In genomic region chr15:69075467-69075866, GRCh38 we compare ENCODE assay signal across 27 cellular contexts.
DNase-seq lines count a peak whose midpoint lies in the region; ATAC-seq, FAIRE-seq and TF ChIP-seq lines count a peak whose summit lies in the region.
"Had no signal": no experiment of that assay in that cellular context is flagged by ENCODE, and none has a peak within 500 bp of the region (broad histone marks: within the 10 kb centered on the region; RNA-seq: fewer than 3 reads in every experiment).

No MANE protein-coding gene starts in this region.

- no peak overlapping the region for H3K56ac ChIP-seq in H1 (replicated peaks; ENCODE audit: insufficient read length, low read depth, low read length)
- H3K56ac ChIP-seq in H9 (ENCODE audit: insufficient read length, low read depth, low read length): no peak overlapping the region

- H4K8ac ChIP-seq in H1 (ENCODE audit: extremely low read depth, insufficient read depth, low read length): no peak overlapping the region
- no peak overlapping the region for H4K8ac ChIP-seq in H9 (replicated peaks; ENCODE audit: insufficient read length, low read depth, low read length)

- POLR2A ChIA-PET in H1 (lab: Charles Lee; ENCODE audit: partially characterized antibody): interaction anchor here (0.5 to 5.0 kb wide), 7 partner anchors 9 to 377 kb away, joined by 3 to 39 read pairs (median 4); partner anchors contain the start of genes GLCE and RPLP1

- H4K91ac ChIP-seq in H1 (replicated peaks; ENCODE audit: insufficient read length, low read length) (no peak overlapping the region), H9 (ENCODE audit: insufficient read length, low read depth, low read length) (no peak overlapping the region)

- H2BK20ac ChIP-seq in H1 (ENCODE audit: low read length) (no peak overlapping the region), H9 (ENCODE audit: low read depth, low read length, poor library complexity, severe bottlenecking) (no peak overlapping the region)

- no peak overlapping the region for H2BK120ac ChIP-seq in H1 (replicated peaks; ENCODE audit: low read depth, low read length)
- no peak overlapping the region for H2BK120ac ChIP-seq in H9 (ENCODE audit: low read depth, low read length, poor library complexity, severe bottlenecking)

- peaks cover 7 to 10% of the 10 kb centered on the region in 2 experiments for H3K9me3 Mint-ChIP-seq in H9
- H3K9me3 Mint-ChIP-seq: activated naive CD4-positive, alpha-beta T cell treated with anti-CD3 and anti-CD28 coated beads, Interleukin-2, amount 50 U/mL, for 24 hours; activated T-helper 1 cell treated with anti-CD3 and anti-CD28 coated beads, Interleukin-12 subunit alpha, Interleukin-12 subunit beta, Interleukin-2, Interleukin-4 antibody, amounts not matched to agents 30 ng/mL and 10 ng/mL and 1 ng/mL, durations not matched to agents 14 hours and 24 hours and 36 hours; CD8-positive, alpha-beta T cell; immature natural killer cell had no signal

- H3K23ac ChIP-seq in H1 (ENCODE audit: insufficient read length) (no peak overlapping the region), H9 (ENCODE audit: insufficient read length, low read depth, low read length) (no peak overlapping the region)

- H2BK5ac ChIP-seq in H1 (ENCODE audit: low read depth, low read length) (no peak overlapping the region), H9 (ENCODE audit: insufficient read length, low read length) (no peak overlapping the region)

- peak overlapping the region in 1 of 10 donors; percentile 83 for H3K27ac ChIP-seq in heart right ventricle
- no peak overlapping the region for H3K27ac ChIP-seq in H1 (ENCODE audit: low read depth, low read length)
- no peak overlapping the region for H3K27ac ChIP-seq in left lung
- peak overlapping the region; percentile 77 for H3K27ac ChIP-seq in upper lobe of right lung
- no peak overlapping the region for H3K27ac ChIP-seq in H9 (ENCODE audit: insufficient read length, low read depth, low read length)

- H3K4me1 ChIP-seq in heart right ventricle (peaks cover 0 to 32% (median 16%) of the 10 kb centered on the region in 9 donors), H1 (replicated peaks in 1 of 4; ENCODE audit: control insufficient read depth in 3 of 4, insufficient read depth in 4 of 4, low read length in 3 of 4) (peaks cover 13 to 15% (median 13%) of the 10 kb centered on the region in 4 experiments; a peak in 6 of 7 replicates), left lung (peaks cover 11 to 15% of the 10 kb centered on the region in 2 donors), upper lobe of right lung (peaks cover 13% of the 10 kb centered on the region), H9 (ENCODE audit: insufficient read depth, low read length) (peaks cover 9% of the 10 kb centered on the region)

- H3K27me3 Mint-ChIP-seq in H9 (ENCODE audit: low read depth): peaks cover 56% of the 10 kb centered on the region

- TF ChIP-seq EP300 in H1 (IDR thresholded peaks at IDR 0.05; ENCODE audit: borderline replicate concordance in 1 of 2, low read depth in 2 of 2, low read length in 2 of 2): no peak

- TF ChIP-seq POLR2A in H1 (IDR thresholded peaks at IDR 0.05; ENCODE audit: control extremely low read depth in 1 of 2, low read depth in 2 of 2, low read length in 2 of 2): no peak

- H3K27ac Mint-ChIP-seq in H9: no peak overlapping the region
- H3K27ac Mint-ChIP-seq: activated CD8-positive, alpha-beta memory T cell treated with anti-CD3 and anti-CD28 coated beads, Interleukin-2, amount 10 ng/mL, durations not matched to agents 7 days and 5 days; activated T-helper 1 cell treated with anti-CD3 and anti-CD28 coated beads, Interleukin-12 subunit alpha, Interleukin-12 subunit beta, Interleukin-2, Interleukin-4 antibody, amounts not matched to agents 30 ng/mL and 10 ng/mL and 1 ng/mL, durations not matched to agents 14 hours and 24 hours and 36 hours; CD8-positive, alpha-beta T cell; immature natural killer cell had no signal

- H3K18ac ChIP-seq in H1 (ENCODE audit: extremely low read depth, low read length) (no peak overlapping the region), H9 (ENCODE audit: insufficient read length, low read depth, low read length) (no peak overlapping the region)

- CTCF ChIA-PET in H1 (lab: Charles Lee; ENCODE audit: partially characterized antibody): interaction anchor here (1.2 to 3.0 kb wide), 5 partner anchors 8 to 18 kb away, joined by 3 to 9 read pairs (median 4); no protein-coding TSS in a partner anchor

- H3K27me3 ChIP-seq in heart right ventricle: peaks cover 0 to 28% (median 0%) of the 10 kb centered on the region in 7 donors
- no peaks in the 10 kb centered on the region for H3K27me3 ChIP-seq in H1 (replicated peaks in 1 of 4; ENCODE audit: control insufficient read depth in 3 of 4, extremely low read depth in 1 of 4, insufficient read depth in 3 of 4, low read length in 3 of 4)
- H3K27me3 ChIP-seq in left lung: peaks cover 0 to 22% of the 10 kb centered on the region in 2 donors
- no peaks in the 10 kb centered on the region for H3K27me3 ChIP-seq in upper lobe of right lung
- H3K27me3 ChIP-seq in H9 (ENCODE audit: insufficient read depth, low read length): peaks cover 2% of the 10 kb centered on the region; the same call in 1 of the 2 replicates

- H3K4me2 ChIP-seq in H1 (ENCODE audit: insufficient read depth in 1 of 2, low read depth in 2 of 2, low read length in 2 of 2): peak overlapping the region; percentile 79 to 93; a peak in 2 of 4 replicates
- H3K4me2 ChIP-seq in H9 (ENCODE audit: insufficient read depth, insufficient read length, low read length): no peak overlapping the region

- H4K5ac ChIP-seq in H1 (ENCODE audit: insufficient read length, low read depth, low read length) (no peak overlapping the region), H9 (ENCODE audit: insufficient read length, low read depth, low read length) (no peak overlapping the region)

- H3T11ph ChIP-seq in H9 (ENCODE audit: low read length): no peak overlapping the region

- H3K14ac ChIP-seq in H1 (ENCODE audit: insufficient read length) (no peak overlapping the region), H9 (ENCODE audit: insufficient read depth, low read length) (no peak overlapping the region)

- H3K4me3 ChIP-seq in heart right ventricle (no peak overlapping the region), H1 (ENCODE audit: extremely low read depth in 1 of 4, insufficient read depth in 2 of 4, low read depth in 3 of 4, low read length in 4 of 4) (peak overlapping the region in 1 of 4 experiments; percentile 71; a peak in 1 of 8 replicates), left lung (no peak overlapping the region), upper lobe of right lung (no peak overlapping the region)

- no peak overlapping the region for H2BK12ac ChIP-seq in H1 (ENCODE audit: low read depth, low read length)
- H2BK12ac ChIP-seq in H9 (ENCODE audit: insufficient read length, low read depth, low read length): no peak overlapping the region

- H3K9ac ChIP-seq in H1 (replicated peaks in 1 of 4; ENCODE audit: extremely low read depth in 1 of 4, low read depth in 3 of 4, low read length in 3 of 4): no peak overlapping the region
- H3K9ac ChIP-seq in H9 (ENCODE audit: extremely low read depth, insufficient read length, low read length): no peak overlapping the region

- no peak for DNase-seq in left cardiac atrium
- no peak for DNase-seq in heart right ventricle
- no peak for DNase-seq in H1 (ENCODE audit: low read depth in 1 of 2, low spot score in 2 of 2)
- DNase-seq in left lung: no peak
- DNase-seq in upper lobe of right lung: no peak
- DNase-seq in activated gamma-delta T cell (lab: John Stamatoyannopoulos, UW): no peak
- DNase-seq in H9: no peak
- DNase-seq: activated CD4-positive, alpha-beta T cell treated with anti-CD3 and anti-CD28 coated beads, Interleukin-2, amount 50 U/mL, for 1 hour; activated CD8-positive, alpha-beta memory T cell treated with anti-CD3 and anti-CD28 coated beads, Interleukin-2, amount 10 ng/mL, durations not matched to agents 7 days and 5 days; aorta; CD8-positive, alpha-beta T cell; central memory CD4-positive, alpha-beta T cell; DMS153; foreskin fibroblast; immature natural killer cell; IMR-90; NCI-H2029; NCI-H748 treated with DMSO at 0.1 percent for 48 hours; stimulated activated CD4-positive, alpha-beta T cell treated with anti-CD3 and anti-CD28 coated beads, Interleukin-2, amount 100 ng/mL, for 24 hours; SW 1271; T1000 had no signal

- no peak for TF ChIP-seq CTCF in heart right ventricle (IDR thresholded peaks at IDR 0.05)
- no peak for TF ChIP-seq CTCF in H1 (IDR thresholded peaks at IDR 0.05; ENCODE audit: control extremely low read depth in 1 of 3, insufficient read depth in 1 of 3, low read depth in 1 of 3, low read length in 3 of 3)
- TF ChIP-seq CTCF in left lung (IDR thresholded peaks at IDR 0.05): no peak
- TF ChIP-seq CTCF in upper lobe of right lung (IDR thresholded peaks at IDR 0.05): no peak
- no peak for TF ChIP-seq CTCF in H9 (conservative IDR thresholded peaks at IDR 0.05)

- no peak overlapping the region for H3K4ac ChIP-seq in H1 (replicated peaks; ENCODE audit: insufficient read length, low read depth, low read length)
- no peak overlapping the region for H3K4ac ChIP-seq in H9 (ENCODE audit: low read depth, low read length)

- H3K36me3 Mint-ChIP-seq in H9 (ENCODE audit: insufficient read depth in 1 of 3, low read depth in 3 of 3): peaks cover 2 to 5% (median 4%) of the 10 kb centered on the region in 3 experiments; a peak in 4 of 7 replicates
- H3K36me3 Mint-ChIP-seq: activated CD8-positive, alpha-beta memory T cell treated with anti-CD3 and anti-CD28 coated beads, Interleukin-2, amount 10 ng/mL, durations not matched to agents 7 days and 5 days; activated naive CD4-positive, alpha-beta T cell treated with anti-CD3 and anti-CD28 coated beads, Interleukin-2, amount 50 U/mL, for 24 hours; CD8-positive, alpha-beta T cell; immature natural killer cell; type B pancreatic cell had no signal

- no peaks in the 10 kb centered on the region for H3K79me2 ChIP-seq in H1 (ENCODE audit: control insufficient read depth in 1 of 2, insufficient read depth in 2 of 2, low read length in 2 of 2)
- H3K79me2 ChIP-seq in H9 (ENCODE audit: insufficient read depth, low read length): no peaks in the 10 kb centered on the region

- H3K36me3 ChIP-seq in heart right ventricle: no peaks in the 10 kb centered on the region
- no peaks in the 10 kb centered on the region for H3K36me3 ChIP-seq in H1 (ENCODE audit: control insufficient read depth in 2 of 4, insufficient read depth in 4 of 4, low read length in 3 of 4)
- no peaks in the 10 kb centered on the region for H3K36me3 ChIP-seq in left lung
- no peaks in the 10 kb centered on the region for H3K36me3 ChIP-seq in upper lobe of right lung

- H3K23me2 ChIP-seq in H1 (ENCODE audit: low read depth, low read length): no peaks in the 10 kb centered on the region; the same call in 1 of the 2 replicates
- peaks cover 11% of the 10 kb centered on the region for H3K23me2 ChIP-seq in H9 (ENCODE audit: insufficient read length, low read depth, low read length, poor library complexity, severe bottlenecking)

- H4K20me1 ChIP-seq in H1 (replicated peaks in 1 of 2; ENCODE audit: control insufficient read depth in 1 of 2, insufficient read depth in 2 of 2, low read length in 2 of 2): no peaks in the 10 kb centered on the region
- H4K20me1 ChIP-seq in H9 (ENCODE audit: control insufficient read depth, insufficient read depth, insufficient read length): no peaks in the 10 kb centered on the region

- ATAC-seq in left cardiac atrium (peak; percentile 29 to 51), heart right ventricle (no peak), left lung (peak; percentile 13), upper lobe of right lung (peak; percentile 25), GM18517 (IDR thresholded peaks at IDR 0.05; ENCODE audit: unreplicated experiment) (no peak)
- ATAC-seq: activated CD8-positive, alpha-beta memory T cell treated with anti-CD3 and anti-CD28 coated beads, Interleukin-2, amount 10 ng/mL, durations not matched to agents 7 days and 5 days; CD8-positive, alpha-beta T cell had no signal

- H2AK5ac ChIP-seq in H1 (ENCODE audit: low read depth, low read length): no peak overlapping the region
- no peak overlapping the region for H2AK5ac ChIP-seq in H9 (ENCODE audit: insufficient read length, low read length)

- H3K9me3 ChIP-seq in heart right ventricle: peaks cover 0 to 6% (median 0%) of the 10 kb centered on the region in 11 donors
- H3K9me3 ChIP-seq in H1 (ENCODE audit: insufficient read depth in 2 of 2, low read depth in 1 of 2, low read length in 1 of 2): no peaks in the 10 kb centered on the region
- H3K9me3 ChIP-seq in left lung: no peaks in the 10 kb centered on the region
- H3K9me3 ChIP-seq in upper lobe of right lung: no peaks in the 10 kb centered on the region
- no peaks in the 10 kb centered on the region for H3K9me3 ChIP-seq in H9 (ENCODE audit: control insufficient read depth, low read depth, low read length)

- H3K79me1 ChIP-seq in H1 (ENCODE audit: low read depth, low read length) (no peaks in the 10 kb centered on the region), H9 (ENCODE audit: insufficient read depth, low read depth, low read length, poor library complexity, severe bottlenecking) (no peaks in the 10 kb centered on the region)

- 71 to 82% methylated on average over 5 of the region's 5 CpGs for WGBS in heart right ventricle, 2 donors
- 90% methylated on average over 5 of the region's 5 CpGs; no CpG with 5 or more reads in 1 of the 2 experiments for WGBS in H1 (ENCODE audit: extremely low coverage in 1 of 2, insufficient coverage in 1 of 2, insufficient read length in 1 of 2, insufficient replicate concordance in 2 of 2, low coverage in 1 of 2, low lambda C conversion rate in 2 of 2, missing lambda C conversion rate in 1 of 2), 2 experiments
- WGBS in H9 (ENCODE audit: extremely low coverage, insufficient read length, low lambda C conversion rate): no CpG with 5 or more reads among the region's 5 CpGs

- H3K4me3 Mint-ChIP-seq in H9: no peak overlapping the region
- H3K4me3 Mint-ChIP-seq: activated CD8-positive, alpha-beta memory T cell treated with anti-CD3 and anti-CD28 coated beads, Interleukin-2, amount 10 ng/mL, durations not matched to agents 7 days and 5 days; activated naive CD4-positive, alpha-beta T cell treated with anti-CD3 and anti-CD28 coated beads, Interleukin-2, amount 50 U/mL, for 24 hours; activated T-helper 1 cell treated with anti-CD3 and anti-CD28 coated beads, Interleukin-12 subunit alpha, Interleukin-12 subunit beta, Interleukin-2, Interleukin-4 antibody, amounts not matched to agents 30 ng/mL and 10 ng/mL and 1 ng/mL, durations not matched to agents 14 hours and 24 hours and 36 hours; CD8-positive, alpha-beta T cell; immature natural killer cell had no signal

- H2BK15ac ChIP-seq in H1 (ENCODE audit: low read length) (no peak overlapping the region), H9 (ENCODE audit: low read depth, low read length) (no peak overlapping the region)

- FAIRE-seq in H1 (lab: Jason Lieb, UNC): no peak
- FAIRE-seq: A204.1, H54 had no signal

- no peak for TF ChIP-seq RAD21 in H1 (IDR thresholded peaks at IDR 0.05 in 1 of 2, conservative IDR thresholded peaks at IDR 0.05 in 1 of 2; ENCODE audit: low read depth in 2 of 2, low read length in 2 of 2)

- no peak overlapping the region for H2AFZ ChIP-seq in H1 (ENCODE audit: low read length)
- no peak overlapping the region for H2AFZ ChIP-seq in H9 (ENCODE audit: low read length)

- H3K4me1 Mint-ChIP-seq in H9: peaks cover 32 to 42% of the 10 kb centered on the region in 2 experiments
- H3K4me1 Mint-ChIP-seq: immature natural killer cell had no signal

- intact Hi-C loops in left cardiac atrium (cut with DNase I): loop anchor here in 1 of 2 donors (10.0 kb wide), 1 partner anchor 89 kb away; the partner anchor contains the start of gene GLCE
- intact Hi-C loops in heart right ventricle (cut with DNase I): no loop called here
- intact Hi-C loops in left lung (cut with DNase I): no loop called here
- intact Hi-C loops in upper lobe of right lung (cut with DNase I): no loop called here

Comparison
In these comparisons a context has a peak if more than half of its experiments do, and no peak if none do; other contexts are left out.
1. ATAC-seq: peak in left cardiac atrium (2 of 2), left lung (single experiment) and upper lobe of right lung (single experiment); none in heart right ventricle (0 of 8) and GM18517 (single experiment).